In genomic region chr21:45004481-45005263, GRCh38 we compare ENCODE assay signal across 12 cellular contexts.
DNase-seq lines count a peak whose midpoint lies in the region; ATAC-seq, FAIRE-seq and TF ChIP-seq lines count a peak whose summit lies in the region.
"Had no signal": no experiment of that assay in that cellular context is flagged by ENCODE, and none has a peak within 500 bp of the region (broad histone marks: within the 10 kb centered on the region; RNA-seq: fewer than 3 reads in every experiment).

No MANE protein-coding gene starts in this region.

- H3K36me3 ChIP-seq in bronchial epithelial cell (ENCODE audit: control insufficient read depth, insufficient read depth, low read length) = no peaks in the 10 kb centered on the region
- H3K36me3 ChIP-seq: HAP-1 had no signal

- no peaks in the 10 kb centered on the region for H3K27me3 ChIP-seq in bronchial epithelial cell (ENCODE audit: control insufficient read depth, insufficient read depth, low read length)

- no peak overlapping the region for H3K4me3 ChIP-seq in bronchial epithelial cell (ENCODE audit: low read depth, low read length)
- H3K4me3 ChIP-seq: HAP-1 had no signal

- no peak for ATAC-seq in sciatic nerve
- ATAC-seq: foreskin keratinocyte had no signal

- peak; percentile 38 for DNase-seq in NK-92 treated with Interleukin-12 subunit alpha and Interleukin-12 subunit beta, amount 100 ng/mL, for 24 hours (lab: John Stamatoyannopoulos, UW)
- DNase-seq in NK-92 (lab: John Stamatoyannopoulos, UW; ENCODE audit: unreplicated experiment) (no peak), LoVo (ENCODE audit: low spot score) (peak; percentile 37), bronchial epithelial cell (ENCODE audit: low read depth) (peak; percentile 15), sciatic nerve (ENCODE audit: low spot score) (peak; percentile 53), SKM-1 treated with dmso at 0.1 percent for 144 hours (lab: John Stamatoyannopoulos, UW; ENCODE audit: unreplicated experiment) (no peak), HK-2 (ENCODE audit: unreplicated experiment) (no peak), D721Med (ENCODE audit: insufficient read length, low spot score) (no peak)
- DNase-seq: activated gamma-delta T cell treated with Interleukin-2 at 50 U/mL for 16 hours, foreskin keratinocyte, NCI-H2171 had no signal

- intact Hi-C loops in sciatic nerve (cut with DNase I) = no loop called here

- TF ChIP-seq CTCF in bronchial epithelial cell (IDR thresholded peaks at IDR 0.05; ENCODE audit: insufficient read depth, low read length, severe bottlenecking) = no peak
- TF ChIP-seq CTCF in D721Med (IDR thresholded peaks at IDR 0.05; ENCODE audit: insufficient read depth, missing control alignments) = no peak

- FAIRE-seq in bronchial epithelial cell (lab: Jason Lieb, UNC) (no peak), D721Med (lab: Jason Lieb, UNC) (no peak)

Comparison
In these comparisons a context has a peak if more than half of its experiments do, and no peak if none do; other contexts are left out.
1. DNase-seq: peak in NK-92 treated with Interleukin-12 subunit alpha and Interleukin-12 subunit beta, amount 100 ng/mL, for 24 hours (single experiment), LoVo (single experiment), bronchial epithelial cell (single experiment) and sciatic nerve (single experiment); none in NK-92 (single experiment), SKM-1 treated with dmso at 0.1 percent for 144 hours (single experiment), HK-2 (single experiment) and D721Med (single experiment).